In the genomic region with DNA sequence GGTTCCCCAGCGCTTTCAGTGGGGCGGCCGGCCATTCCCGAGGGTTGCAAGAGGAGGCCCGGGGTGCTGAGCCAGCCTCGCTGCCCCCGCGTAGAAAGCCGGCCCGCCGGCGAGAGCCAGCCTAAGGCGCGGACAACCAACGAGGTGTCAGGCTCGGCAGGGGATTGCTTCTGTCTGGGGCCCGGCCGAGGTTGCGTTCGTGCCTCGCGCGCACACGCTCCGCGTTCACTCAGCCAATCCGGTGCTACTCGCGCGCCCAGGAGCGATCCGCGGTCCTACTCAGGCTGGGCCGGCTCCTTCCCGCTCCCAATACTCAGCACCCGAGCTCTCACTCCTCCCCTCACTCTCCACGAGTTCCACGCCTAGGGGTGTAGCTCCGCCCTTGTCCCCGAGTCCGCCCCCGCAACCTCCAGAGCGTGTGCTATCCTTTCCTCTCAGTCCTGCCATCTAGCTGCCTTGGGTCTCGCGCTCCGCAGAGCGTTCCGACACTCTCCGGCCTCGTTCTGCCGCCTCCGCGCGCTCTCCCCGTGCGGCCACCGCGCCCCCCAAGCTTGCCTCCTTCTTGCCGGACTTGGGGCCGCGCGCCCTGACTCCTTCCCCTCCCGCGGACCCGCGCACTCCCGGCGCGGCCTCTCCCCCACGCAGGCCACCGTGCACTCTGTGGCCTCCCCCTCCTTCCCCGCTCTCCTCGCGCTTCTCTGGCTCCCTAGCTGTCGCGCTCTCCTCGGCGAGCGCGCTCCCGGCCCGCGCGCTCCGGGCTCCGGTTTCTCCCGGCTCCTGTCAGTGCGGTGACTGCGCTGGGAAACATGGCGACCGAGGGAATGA, we compare ENCODE assay signal across 1 cellular context.
TF ChIP-seq lines count a peak whose summit lies in the region.

A gene (plus strand): TSS at position 426 of the 825 bp plus-strand sequence.

TF ChIP-seq in HepG2, 621 proteins besides CTCF, POLR2A, EP300 and RAD21 (continued from another document and continues in another):
- TF ChIP-seq, protein P1, sequence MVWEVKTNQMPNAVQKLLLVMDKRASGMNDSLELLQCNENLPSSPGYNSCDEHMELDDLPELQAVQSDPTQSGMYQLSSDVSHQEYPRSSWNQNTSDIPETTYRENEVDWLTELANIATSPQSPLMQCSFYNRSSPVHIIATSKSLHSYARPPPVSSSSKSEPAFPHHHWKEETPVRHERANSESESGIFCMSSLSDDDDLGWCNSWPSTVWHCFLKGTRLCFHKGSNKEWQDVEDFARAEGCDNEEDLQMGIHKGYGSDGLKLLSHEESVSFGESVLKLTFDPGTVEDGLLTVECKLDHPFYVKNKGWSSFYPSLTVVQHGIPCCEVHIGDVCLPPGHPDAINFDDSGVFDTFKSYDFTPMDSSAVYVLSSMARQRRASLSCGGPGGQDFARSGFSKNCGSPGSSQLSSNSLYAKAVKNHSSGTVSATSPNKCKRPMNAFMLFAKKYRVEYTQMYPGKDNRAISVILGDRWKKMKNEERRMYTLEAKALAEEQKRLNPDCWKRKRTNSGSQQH (CRISPR knock-in tag; IDR thresholded peaks at IDR 0.05; ENCODE audit: low read depth): no peak
- TF ChIP-seq TMF1 (CRISPR knock-in tag; IDR thresholded peaks at IDR 0.05; ENCODE audit: low read depth): peak; percentile 98
- TF ChIP-seq SAP130 (CRISPR knock-in tag; IDR thresholded peaks at IDR 0.05; ENCODE audit: low read depth): peak; percentile 91
- TF ChIP-seq NR2F6 (IDR thresholded peaks at IDR 0.05): no peak; the same call in 1 of the 2 replicates
- no peak for TF ChIP-seq NR2F6 (CRISPR knock-in tag; IDR thresholded peaks at IDR 0.05)
- no peak for TF ChIP-seq SATB2 (CRISPR knock-in tag; IDR thresholded peaks at IDR 0.05)
- TF ChIP-seq ZSCAN9 (CRISPR knock-in tag; IDR thresholded peaks at IDR 0.05; ENCODE audit: borderline replicate concordance): peak; percentile 81; the same call in 1 of the 2 replicates
- TF ChIP-seq SRSF9 (IDR thresholded peaks at IDR 0.05; ENCODE audit: borderline replicate concordance, insufficient read depth, low read depth, low read length, poor library complexity, severe bottlenecking): no peak
- no peak for TF ChIP-seq HMG20A (CRISPR knock-in tag; IDR thresholded peaks at IDR 0.05; ENCODE audit: borderline replicate concordance)
- TF ChIP-seq TOPORS (CRISPR knock-in tag; IDR thresholded peaks at IDR 0.05): peak; percentile 74; the same call in 1 of the 2 replicates
- TF ChIP-seq, protein P2, sequence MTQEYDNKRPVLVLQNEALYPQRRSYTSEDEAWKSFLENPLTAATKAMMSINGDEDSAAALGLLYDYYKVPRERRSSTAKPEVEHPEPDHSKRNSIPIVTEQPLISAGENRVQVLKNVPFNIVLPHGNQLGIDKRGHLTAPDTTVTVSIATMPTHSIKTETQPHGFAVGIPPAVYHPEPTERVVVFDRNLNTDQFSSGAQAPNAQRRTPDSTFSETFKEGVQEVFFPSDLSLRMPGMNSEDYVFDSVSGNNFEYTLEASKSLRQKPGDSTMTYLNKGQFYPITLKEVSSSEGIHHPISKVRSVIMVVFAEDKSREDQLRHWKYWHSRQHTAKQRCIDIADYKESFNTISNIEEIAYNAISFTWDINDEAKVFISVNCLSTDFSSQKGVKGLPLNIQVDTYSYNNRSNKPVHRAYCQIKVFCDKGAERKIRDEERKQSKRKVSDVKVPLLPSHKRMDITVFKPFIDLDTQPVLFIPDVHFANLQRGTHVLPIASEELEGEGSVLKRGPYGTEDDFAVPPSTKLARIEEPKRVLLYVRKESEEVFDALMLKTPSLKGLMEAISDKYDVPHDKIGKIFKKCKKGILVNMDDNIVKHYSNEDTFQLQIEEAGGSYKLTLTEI (CRISPR knock-in tag; conservative IDR thresholded peaks at IDR 0.05): no peak
- TF ChIP-seq, protein P3, sequence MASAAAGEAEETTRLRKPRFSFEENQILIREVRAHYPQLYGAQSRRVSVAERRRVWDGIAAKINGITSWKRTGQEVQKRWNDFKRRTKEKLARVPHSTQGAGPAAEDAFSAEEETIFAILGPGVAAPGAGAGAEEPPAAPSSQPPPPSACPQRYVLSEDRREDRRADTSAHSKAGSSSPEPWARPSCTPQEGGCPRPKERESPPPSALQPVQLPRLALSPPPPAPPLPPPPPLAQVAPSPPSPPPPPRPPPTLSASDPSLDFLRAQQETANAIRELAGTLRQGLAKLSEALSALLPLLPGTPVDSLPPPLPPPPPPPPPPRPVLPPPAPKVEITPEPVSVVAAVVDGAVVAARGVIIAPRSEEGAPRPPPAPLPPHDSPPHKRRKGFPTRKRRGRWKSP (CRISPR knock-in tag; IDR thresholded peaks at IDR 0.05): peak; percentile 75; the same call in 1 of the 2 replicates
- peak; percentile 77; the same call in 1 of the 2 replicates for TF ChIP-seq SP4 (CRISPR knock-in tag; IDR thresholded peaks at IDR 0.05)
- TF ChIP-seq ZFP36L2 (CRISPR knock-in tag; IDR thresholded peaks at IDR 0.05): no peak
- TF ChIP-seq NR2F2 (IDR thresholded peaks at IDR 0.05; ENCODE audit: borderline replicate concordance, low read depth): no peak
- peak; percentile 59; the same call in 1 of the 2 replicates for TF ChIP-seq RNF2 (conservative IDR thresholded peaks at IDR 0.05; ENCODE audit: low read depth)
- peak; percentile 68 for TF ChIP-seq ZNF792 (CRISPR knock-in tag; IDR thresholded peaks at IDR 0.05)
- no peak for TF ChIP-seq ZSCAN29 (CRISPR knock-in tag; conservative IDR thresholded peaks at IDR 0.05)
- 0 out of 2 replicates have a peak, but pooled peaks have one; percentile 12 for TF ChIP-seq ARNTL (CRISPR knock-in tag; IDR thresholded peaks at IDR 0.05)
- no peak for TF ChIP-seq SIX1 (CRISPR knock-in tag; IDR thresholded peaks at IDR 0.05; ENCODE audit: borderline replicate concordance)
- TF ChIP-seq ZNF629 (CRISPR knock-in tag; conservative IDR thresholded peaks at IDR 0.05): no peak
- TF ChIP-seq ZNF510 (CRISPR knock-in tag; IDR thresholded peaks at IDR 0.05; ENCODE audit: low read depth): no peak
- TF ChIP-seq ZNF891 (CRISPR knock-in tag; IDR thresholded peaks at IDR 0.05): 0 out of 2 replicates have a peak, but pooled peaks have one; percentile 38
- peak; percentile 81; the same call in 1 of the 2 replicates for TF ChIP-seq ZFP36L1 (CRISPR knock-in tag; IDR thresholded peaks at IDR 0.05)
- no peak for TF ChIP-seq ZNF337 (CRISPR knock-in tag; IDR thresholded peaks at IDR 0.05; ENCODE audit: borderline replicate concordance, low read depth)
- TF ChIP-seq ZNF484 (CRISPR knock-in tag; IDR thresholded peaks at IDR 0.05; ENCODE audit: borderline replicate concordance, low read depth): no peak
- TF ChIP-seq ZNF33A (CRISPR knock-in tag; IDR thresholded peaks at IDR 0.05; ENCODE audit: borderline replicate concordance): no peak
- TF ChIP-seq, protein P4, sequence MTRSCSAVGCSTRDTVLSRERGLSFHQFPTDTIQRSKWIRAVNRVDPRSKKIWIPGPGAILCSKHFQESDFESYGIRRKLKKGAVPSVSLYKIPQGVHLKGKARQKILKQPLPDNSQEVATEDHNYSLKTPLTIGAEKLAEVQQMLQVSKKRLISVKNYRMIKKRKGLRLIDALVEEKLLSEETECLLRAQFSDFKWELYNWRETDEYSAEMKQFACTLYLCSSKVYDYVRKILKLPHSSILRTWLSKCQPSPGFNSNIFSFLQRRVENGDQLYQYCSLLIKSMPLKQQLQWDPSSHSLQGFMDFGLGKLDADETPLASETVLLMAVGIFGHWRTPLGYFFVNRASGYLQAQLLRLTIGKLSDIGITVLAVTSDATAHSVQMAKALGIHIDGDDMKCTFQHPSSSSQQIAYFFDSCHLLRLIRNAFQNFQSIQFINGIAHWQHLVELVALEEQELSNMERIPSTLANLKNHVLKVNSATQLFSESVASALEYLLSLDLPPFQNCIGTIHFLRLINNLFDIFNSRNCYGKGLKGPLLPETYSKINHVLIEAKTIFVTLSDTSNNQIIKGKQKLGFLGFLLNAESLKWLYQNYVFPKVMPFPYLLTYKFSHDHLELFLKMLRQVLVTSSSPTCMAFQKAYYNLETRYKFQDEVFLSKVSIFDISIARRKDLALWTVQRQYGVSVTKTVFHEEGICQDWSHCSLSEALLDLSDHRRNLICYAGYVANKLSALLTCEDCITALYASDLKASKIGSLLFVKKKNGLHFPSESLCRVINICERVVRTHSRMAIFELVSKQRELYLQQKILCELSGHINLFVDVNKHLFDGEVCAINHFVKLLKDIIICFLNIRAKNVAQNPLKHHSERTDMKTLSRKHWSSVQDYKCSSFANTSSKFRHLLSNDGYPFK (CRISPR knock-in tag; IDR thresholded peaks at IDR 0.05; ENCODE audit: borderline replicate concordance): no peak; the same call in 1 of the 2 replicates
- peak; percentile 77; the same call in 1 of the 2 replicates for TF ChIP-seq ZNF20 (CRISPR knock-in tag; IDR thresholded peaks at IDR 0.05)
- TF ChIP-seq, protein P5, sequence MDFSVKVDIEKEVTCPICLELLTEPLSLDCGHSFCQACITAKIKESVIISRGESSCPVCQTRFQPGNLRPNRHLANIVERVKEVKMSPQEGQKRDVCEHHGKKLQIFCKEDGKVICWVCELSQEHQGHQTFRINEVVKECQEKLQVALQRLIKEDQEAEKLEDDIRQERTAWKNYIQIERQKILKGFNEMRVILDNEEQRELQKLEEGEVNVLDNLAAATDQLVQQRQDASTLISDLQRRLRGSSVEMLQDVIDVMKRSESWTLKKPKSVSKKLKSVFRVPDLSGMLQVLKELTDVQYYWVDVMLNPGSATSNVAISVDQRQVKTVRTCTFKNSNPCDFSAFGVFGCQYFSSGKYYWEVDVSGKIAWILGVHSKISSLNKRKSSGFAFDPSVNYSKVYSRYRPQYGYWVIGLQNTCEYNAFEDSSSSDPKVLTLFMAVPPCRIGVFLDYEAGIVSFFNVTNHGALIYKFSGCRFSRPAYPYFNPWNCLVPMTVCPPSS (IDR thresholded peaks at IDR 0.05): no peak
- TF ChIP-seq BORCS8-MEF2B (CRISPR knock-in tag; IDR thresholded peaks at IDR 0.05): peak; percentile 72
- TF ChIP-seq KDM5B (CRISPR knock-in tag; IDR thresholded peaks at IDR 0.05; ENCODE audit: borderline replicate concordance): peak; percentile 92
- no peak for TF ChIP-seq KLF15 (CRISPR knock-in tag; IDR thresholded peaks at IDR 0.05; ENCODE audit: borderline replicate concordance)
- no peak for TF ChIP-seq ZBTB1 (CRISPR knock-in tag; IDR thresholded peaks at IDR 0.05; ENCODE audit: borderline replicate concordance)
- TF ChIP-seq ZNF335 (CRISPR knock-in tag; IDR thresholded peaks at IDR 0.05): no peak
- TF ChIP-seq KDM6A (CRISPR knock-in tag; IDR thresholded peaks at IDR 0.05; ENCODE audit: low read depth): no peak
- no peak for TF ChIP-seq CC2D1A (CRISPR knock-in tag; IDR thresholded peaks at IDR 0.05)
- 0 out of 2 replicates have a peak, but pooled peaks have one; percentile 11 for TF ChIP-seq HNF4G (IDR thresholded peaks at IDR 0.05; ENCODE audit: borderline replicate concordance, low read depth, low read length)
- no peak for TF ChIP-seq HNF4G (CRISPR knock-in tag; IDR thresholded peaks at IDR 0.05; ENCODE audit: borderline replicate concordance, low read depth)
- TF ChIP-seq KLF6 (CRISPR knock-in tag; IDR thresholded peaks at IDR 0.05): no peak; the same call in 1 of the 2 replicates
- TF ChIP-seq, protein P6, sequence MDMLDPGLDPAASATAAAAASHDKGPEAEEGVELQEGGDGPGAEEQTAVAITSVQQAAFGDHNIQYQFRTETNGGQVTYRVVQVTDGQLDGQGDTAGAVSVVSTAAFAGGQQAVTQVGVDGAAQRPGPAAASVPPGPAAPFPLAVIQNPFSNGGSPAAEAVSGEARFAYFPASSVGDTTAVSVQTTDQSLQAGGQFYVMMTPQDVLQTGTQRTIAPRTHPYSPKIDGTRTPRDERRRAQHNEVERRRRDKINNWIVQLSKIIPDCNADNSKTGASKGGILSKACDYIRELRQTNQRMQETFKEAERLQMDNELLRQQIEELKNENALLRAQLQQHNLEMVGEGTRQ (IDR thresholded peaks at IDR 0.05; ENCODE audit: low read depth, low read length): no peak; the same call in 1 of the 2 replicates
- TF ChIP-seq, protein P6 (CRISPR knock-in tag; IDR thresholded peaks at IDR 0.05; ENCODE audit: borderline replicate concordance): peak; percentile 52; the same call in 1 of the 2 replicates
- TF ChIP-seq, protein P7, sequence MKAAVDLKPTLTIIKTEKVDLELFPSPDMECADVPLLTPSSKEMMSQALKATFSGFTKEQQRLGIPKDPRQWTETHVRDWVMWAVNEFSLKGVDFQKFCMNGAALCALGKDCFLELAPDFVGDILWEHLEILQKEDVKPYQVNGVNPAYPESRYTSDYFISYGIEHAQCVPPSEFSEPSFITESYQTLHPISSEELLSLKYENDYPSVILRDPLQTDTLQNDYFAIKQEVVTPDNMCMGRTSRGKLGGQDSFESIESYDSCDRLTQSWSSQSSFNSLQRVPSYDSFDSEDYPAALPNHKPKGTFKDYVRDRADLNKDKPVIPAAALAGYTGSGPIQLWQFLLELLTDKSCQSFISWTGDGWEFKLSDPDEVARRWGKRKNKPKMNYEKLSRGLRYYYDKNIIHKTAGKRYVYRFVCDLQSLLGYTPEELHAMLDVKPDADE (CRISPR knock-in tag; IDR thresholded peaks at IDR 0.05): no peak
- no peak for TF ChIP-seq ZNF775 (CRISPR knock-in tag; IDR thresholded peaks at IDR 0.05; ENCODE audit: borderline replicate concordance)
- TF ChIP-seq, protein P8, sequence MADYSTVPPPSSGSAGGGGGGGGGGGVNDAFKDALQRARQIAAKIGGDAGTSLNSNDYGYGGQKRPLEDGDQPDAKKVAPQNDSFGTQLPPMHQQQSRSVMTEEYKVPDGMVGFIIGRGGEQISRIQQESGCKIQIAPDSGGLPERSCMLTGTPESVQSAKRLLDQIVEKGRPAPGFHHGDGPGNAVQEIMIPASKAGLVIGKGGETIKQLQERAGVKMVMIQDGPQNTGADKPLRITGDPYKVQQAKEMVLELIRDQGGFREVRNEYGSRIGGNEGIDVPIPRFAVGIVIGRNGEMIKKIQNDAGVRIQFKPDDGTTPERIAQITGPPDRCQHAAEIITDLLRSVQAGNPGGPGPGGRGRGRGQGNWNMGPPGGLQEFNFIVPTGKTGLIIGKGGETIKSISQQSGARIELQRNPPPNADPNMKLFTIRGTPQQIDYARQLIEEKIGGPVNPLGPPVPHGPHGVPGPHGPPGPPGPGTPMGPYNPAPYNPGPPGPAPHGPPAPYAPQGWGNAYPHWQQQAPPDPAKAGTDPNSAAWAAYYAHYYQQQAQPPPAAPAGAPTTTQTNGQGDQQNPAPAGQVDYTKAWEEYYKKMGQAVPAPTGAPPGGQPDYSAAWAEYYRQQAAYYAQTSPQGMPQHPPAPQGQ (CRISPR knock-in tag; IDR thresholded peaks at IDR 0.05; ENCODE audit: borderline replicate concordance): no peak
- TF ChIP-seq SIX4 (CRISPR knock-in tag; IDR thresholded peaks at IDR 0.05): no peak
- TF ChIP-seq ZNF24 (IDR thresholded peaks at IDR 0.05): no peak
- peak; percentile 3; the same call in 1 of the 2 replicates for TF ChIP-seq HNF4A (CRISPR knock-in tag; IDR thresholded peaks at IDR 0.05)
- TF ChIP-seq, protein P9, sequence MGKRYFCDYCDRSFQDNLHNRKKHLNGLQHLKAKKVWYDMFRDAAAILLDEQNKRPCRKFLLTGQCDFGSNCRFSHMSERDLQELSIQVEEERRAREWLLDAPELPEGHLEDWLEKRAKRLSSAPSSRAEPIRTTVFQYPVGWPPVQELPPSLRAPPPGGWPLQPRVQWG (CRISPR knock-in tag; IDR thresholded peaks at IDR 0.05; ENCODE audit: borderline replicate concordance, low read depth): no peak
